In genomic region chr3:14124223-14124614, GRCh38 we compare ENCODE assay signal across 8 cellular contexts. TPM values are rescaled to one million over a fixed set of nuclear protein-coding genes. Genes with fewer than 3 reads are reported as not detected.
DNase-seq lines count a peak whose midpoint lies in the region; ATAC-seq and TF ChIP-seq lines count a peak whose summit lies in the region.

No MANE protein-coding gene starts in this region.

- peak overlapping the region; percentile 91 to 98 (median 96) for H3K4me3 Mint-ChIP-seq in IgD-negative memory B cell
- peak overlapping the region; percentile 88 to 96 (median 95) for H3K4me3 Mint-ChIP-seq in immature natural killer cell

- no peaks in the 10 kb centered on the region for H3K27me3 ChIP-seq in breast epithelium

- intact Hi-C loops in breast epithelium (cut with DNase I; ENCODE audit: low total_unique reads): loop anchor here (10.0 kb wide), 1 partner anchor 229 kb away; no protein-coding TSS in a partner anchor

- ATAC-seq in GM21717 (IDR thresholded peaks at IDR 0.05; ENCODE audit: unreplicated experiment): peak; percentile 47

- H3K9me3 ChIP-seq in breast epithelium: no peaks in the 10 kb centered on the region

- no peak for TF ChIP-seq CTCF in breast epithelium (IDR thresholded peaks at IDR 0.05)

- DNase-seq in GM03348 (ENCODE audit: low spot score) (peak; percentile 52), T-helper 22 cell (ENCODE audit: low read depth) (peak; percentile 35), breast epithelium (ENCODE audit: low spot score in 2 of 2) (no peak), immature natural killer cell (no peak), NCI-H1048 (lab: John Stamatoyannopoulos, UW) (no peak)
- DNase-seq in stimulated activated CD4-positive, alpha-beta T cell treated with anti-CD3 and anti-CD28 coated beads, Interleukin-15, amount 100 ng/mL, for 24 hours: peak; percentile 80

- H3K36me3 Mint-ChIP-seq in IgD-negative memory B cell (peaks cover 2% of the 10 kb centered on the region), immature natural killer cell (peaks cover 9 to 28% (median 16%) of the 10 kb centered on the region in 3 donors)

- peaks cover 0 to 23% of the 10 kb centered on the region in 2 donors for H3K4me1 ChIP-seq in breast epithelium

- H3K27me3 Mint-ChIP-seq in IgD-negative memory B cell: no peaks in the 10 kb centered on the region
- peaks cover 4 to 10% (median 8%) of the 10 kb centered on the region in 3 donors for H3K27me3 Mint-ChIP-seq in immature natural killer cell (ENCODE audit: low read depth in 3 of 3)

- H3K27ac Mint-ChIP-seq in IgD-negative memory B cell: peak overlapping the region; percentile 74 to 98 (median 95)
- peak overlapping the region; percentile 90 to 97 (median 94) for H3K27ac Mint-ChIP-seq in immature natural killer cell

- H3K4me1 Mint-ChIP-seq in IgD-negative memory B cell (peaks cover 6 to 38% (median 27%) of the 10 kb centered on the region in 3 donors), immature natural killer cell (peaks cover 50 to 61% of the 10 kb centered on the region in 2 donors)

- H3K36me3 ChIP-seq in breast epithelium: no peaks in the 10 kb centered on the region

- peak overlapping the region; percentile 97 to 98 for H3K27ac ChIP-seq in breast epithelium

- TF ChIP-seq POLR2A in breast epithelium (IDR thresholded peaks at IDR 0.05): no peak

- peak overlapping the region; percentile 89 to 99 (median 95) for H3K4me3 ChIP-seq in breast epithelium

- H3K9me3 Mint-ChIP-seq in IgD-negative memory B cell: no peaks in the 10 kb centered on the region
- H3K9me3 Mint-ChIP-seq in immature natural killer cell: no peaks in the 10 kb centered on the region

RNA-seq across cellular contexts. Expression of gene CHCHD4, which starts 0.5 kb away (rescaled TPM):
- polyA plus RNA-seq in IgD-negative memory B cell (18.7 TPM), immature natural killer cell (10 to 100 TPM in 2 of 3 donors, 1 to 10 TPM in 1; 9.6 to 23.2 (median 12.4) TPM)
- total RNA-seq in breast epithelium: 10 to 100 TPM; 15.1 to 19.9 (median 17.9) TPM

RNA-seq across cellular contexts. Expression of gene TMEM43, which starts 0.6 kb away (rescaled TPM):
- polyA plus RNA-seq in IgD-negative memory B cell (40.0 TPM), immature natural killer cell (100 to 1,000 TPM in 1 of 3 donors, 10 to 100 TPM in 2; 78.3 to 117 (median 87.5) TPM)
- total RNA-seq in breast epithelium: 100 to 1,000 TPM in 1 of 3 donors, 10 to 100 TPM in 2; 90.5 to 170 (median 93.4) TPM

RNA-seq across cellular contexts. Expression of gene XPC, which starts 54.2 kb away (rescaled TPM):
- polyA plus RNA-seq in IgD-negative memory B cell (40.6 TPM), immature natural killer cell (10 to 100 TPM; 20.3 to 32.2 (median 22.6) TPM)
- total RNA-seq in breast epithelium: 10 to 100 TPM; 57.4 to 74.2 (median 61.3) TPM

RNA-seq across cellular contexts. Expression of gene LSM3, which starts 54.4 kb away (rescaled TPM):
- polyA plus RNA-seq in IgD-negative memory B cell: 25.3 TPM
- 10 to 100 TPM; 10.5 to 11.5 (median 11.5) TPM for total RNA-seq in breast epithelium
- polyA plus RNA-seq in immature natural killer cell: 10 to 100 TPM; 28.3 to 38.3 (median 31.5) TPM

Comparison
In these comparisons a context has a peak if more than half of its experiments do, and no peak if none do; other contexts are left out.
1. DNase-seq: peak in GM03348 (single experiment), T-helper 22 cell (single experiment) and stimulated activated CD4-positive, alpha-beta T cell treated with anti-CD3 and anti-CD28 coated beads, Interleukin-15, amount 100 ng/mL, for 24 hours (single experiment); none in breast epithelium (0 of 2), immature natural killer cell (0 of 3) and NCI-H1048 (single experiment).